8 cellular contexts compared by ENCODE assay signal in the genomic region with DNA sequence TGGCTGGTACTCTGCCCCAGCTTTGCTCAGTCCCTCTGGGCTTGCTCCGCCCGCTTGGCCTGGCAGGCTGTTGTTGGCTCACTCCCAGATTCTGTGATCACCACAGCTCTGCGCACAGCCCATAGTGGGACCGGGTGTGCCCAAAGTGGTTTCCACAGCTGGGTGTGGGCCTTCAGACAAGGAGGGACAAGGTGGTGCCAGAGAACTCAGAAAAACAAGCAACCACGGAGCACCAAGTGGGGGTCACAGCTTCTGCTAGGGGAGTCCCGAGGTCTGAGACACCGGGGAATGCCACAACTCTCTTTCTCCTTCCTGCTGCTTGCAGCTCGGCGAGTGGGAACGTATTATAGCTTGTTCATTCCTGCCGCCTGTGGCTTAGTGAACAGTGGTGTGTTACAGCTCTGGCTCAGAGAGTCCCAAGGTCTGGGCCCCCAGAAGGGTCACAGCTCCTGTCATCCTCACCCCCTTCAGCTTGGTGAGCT. TPM values are rescaled to one million over a fixed set of nuclear protein-coding genes. Genes with fewer than 3 reads are reported as not detected.
DNase-seq lines count a peak whose midpoint lies in the region; ATAC-seq and TF ChIP-seq lines count a peak whose summit lies in the region.

No MANE protein-coding gene starts in this region.

- H3K36me3 ChIP-seq in duodenal mucosa (ENCODE audit: control insufficient read depth in 1 of 2, insufficient read depth in 2 of 2, low read length in 2 of 2) = no peaks in the 10 kb centered on the region
- H3K36me3 ChIP-seq in neutrophil = no peaks in the 10 kb centered on the region

- H3K27me3 ChIP-seq in duodenal mucosa (ENCODE audit: control insufficient read depth in 1 of 2, insufficient read depth in 2 of 2, low read length in 2 of 2) (no peaks in the 10 kb centered on the region), neutrophil (no peaks in the 10 kb centered on the region)

- H3K4me3 ChIP-seq in duodenal mucosa (ENCODE audit: low read depth in 1 of 2, low read length in 2 of 2) (peak overlapping the region; percentile 35 to 60), neutrophil (ENCODE audit: low read depth in 1 of 2, low read length in 1 of 2) (no peak overlapping the region)

- CTCF ChIA-PET in activated CD4-positive, alpha-beta memory T cell treated with anti-CD3 and anti-CD28 coated beads, Interleukin-2, amount 10 ng/mL, durations not matched to agents 7 days and 5 days (lab: Charles Lee) = no interaction called here

- H3K36me3 Mint-ChIP-seq in activated CD4-positive, alpha-beta memory T cell treated with anti-CD3 and anti-CD28 coated beads, Interleukin-2, amount 10 ng/mL, durations not matched to agents 7 days and 5 days (ENCODE audit: low read depth) = no peaks in the 10 kb centered on the region

- H3K4me1 ChIP-seq in duodenal mucosa (ENCODE audit: control insufficient read depth in 1 of 2, insufficient read depth in 2 of 2, low read length in 2 of 2) = peaks cover 16 to 28% of the 10 kb centered on the region in 2 donors
- H3K4me1 ChIP-seq in neutrophil (ENCODE audit: control insufficient read depth in 1 of 2, insufficient read depth in 1 of 2, low read depth in 1 of 2, low read length in 1 of 2) = peaks cover 0 to 11% of the 10 kb centered on the region in 2 experiments

- no peak for DNase-seq in activated CD4-positive, alpha-beta memory T cell treated with anti-CD3 and anti-CD28 coated beads, Interleukin-2, amount 10 ng/mL, durations not matched to agents 7 days and 5 days
- no peak for DNase-seq in activated CD4-positive, alpha-beta T cell treated with anti-CD3 and anti-CD28 coated beads, Interleukin-2, amount 50 U/mL, for 4 hours
- DNase-seq in NCI-H526 treated with DMSO at 0.1 percent for 48 hours (lab: John Stamatoyannopoulos, UW) (no peak), T-helper 9 cell (no peak)

- H3K9ac ChIP-seq in duodenal mucosa (ENCODE audit: low read depth in 1 of 2, low read length in 2 of 2) = peak overlapping the region; percentile 8 to 29

- POLR2A ChIA-PET in activated CD4-positive, alpha-beta memory T cell treated with anti-CD3 and anti-CD28 coated beads, Interleukin-2, amount 10 ng/mL, durations not matched to agents 7 days and 5 days (lab: Charles Lee) = no interaction called here

- H3K4me1 Mint-ChIP-seq in activated CD4-positive, alpha-beta memory T cell treated with anti-CD3 and anti-CD28 coated beads, Interleukin-2, amount 10 ng/mL, durations not matched to agents 7 days and 5 days = no peaks in the 10 kb centered on the region

- no peaks in the 10 kb centered on the region for H3K9me3 Mint-ChIP-seq in activated CD4-positive, alpha-beta memory T cell treated with anti-CD3 and anti-CD28 coated beads, Interleukin-2, amount 10 ng/mL, durations not matched to agents 7 days and 5 days

- ATAC-seq in GM18498 (IDR thresholded peaks at IDR 0.05; ENCODE audit: unreplicated experiment) (peak; percentile 55), HG03045 (IDR thresholded peaks at IDR 0.05; ENCODE audit: unreplicated experiment) (peak; percentile 45)

- H3K4me3 Mint-ChIP-seq in activated CD4-positive, alpha-beta memory T cell treated with anti-CD3 and anti-CD28 coated beads, Interleukin-2, amount 10 ng/mL, durations not matched to agents 7 days and 5 days = no peak overlapping the region

- H3K27me3 Mint-ChIP-seq in activated CD4-positive, alpha-beta memory T cell treated with anti-CD3 and anti-CD28 coated beads, Interleukin-2, amount 10 ng/mL, durations not matched to agents 7 days and 5 days = peaks cover 3% of the 10 kb centered on the region

- H3K27ac ChIP-seq in duodenal mucosa (ENCODE audit: low read depth, low read length) = peak overlapping the region; percentile 39
- H3K27ac ChIP-seq in neutrophil = peak overlapping the region; percentile 18

- H3K27ac Mint-ChIP-seq in activated CD4-positive, alpha-beta memory T cell treated with anti-CD3 and anti-CD28 coated beads, Interleukin-2, amount 10 ng/mL, durations not matched to agents 7 days and 5 days = no peak overlapping the region

- TF ChIP-seq CTCF in neutrophil (IDR thresholded peaks at IDR 0.05) = no peak

- H3K9me3 ChIP-seq in duodenal mucosa (ENCODE audit: control insufficient read depth in 1 of 2, low read length in 2 of 2) (no peaks in the 10 kb centered on the region), neutrophil (no peaks in the 10 kb centered on the region)

RNA-seq across cellular contexts. Expression of gene KYNU, which starts 9.1 kb away (rescaled TPM):
- not detected for total RNA-seq in activated CD4-positive, alpha-beta memory T cell treated with anti-CD3 and anti-CD28 coated beads, Interleukin-2, amount 10 ng/mL, durations not matched to agents 7 days and 5 days

Comparison
In these comparisons a context has a peak if more than half of its experiments do, and no peak if none do; other contexts are left out.
1. H3K4me3 ChIP-seq: peak in duodenal mucosa (2 of 2); none in neutrophil (0 of 2).